1 cellular context compared by ENCODE assay signal in genomic region chr12:40099423-40099853, GRCh38.
A peak's percentile ranks its signal among the peaks of the same experiment; 100 is the strongest.
TF ChIP-seq lines count a peak whose summit lies in the region.

No MANE protein-coding gene starts in this region.

TF ChIP-seq in K562, 482 proteins besides CTCF, POLR2A, EP300 and RAD21 (continued from another document and continues in another):
- no peak for TF ChIP-seq ZNF740 (CRISPR knock-in tag; IDR thresholded peaks at IDR 0.05)
- TF ChIP-seq ZNF740 (tag; IDR thresholded peaks at IDR 0.05) = no peak
- no peak for TF ChIP-seq HSF4 (CRISPR knock-in tag; IDR thresholded peaks at IDR 0.05; ENCODE audit: borderline replicate concordance)
- TF ChIP-seq MIER1 (IDR thresholded peaks at IDR 0.05; ENCODE audit: low read depth) = no peak
- no peak for TF ChIP-seq ETV6 (IDR thresholded peaks at IDR 0.05; ENCODE audit: borderline replicate concordance in 1 of 2, low read depth in 2 of 2, low read length in 1 of 2)
- no peak for TF ChIP-seq ETV6 (CRISPR knock-in tag; IDR thresholded peaks at IDR 0.05; ENCODE audit: borderline replicate concordance)
- peak; percentile 81 for TF ChIP-seq SMARCA4 (IDR thresholded peaks at IDR 0.05)
- TF ChIP-seq ZNF766 (CRISPR knock-in tag; conservative IDR thresholded peaks at IDR 0.05) = no peak
- TF ChIP-seq KHSRP (IDR thresholded peaks at IDR 0.05) = no peak
- no peak for TF ChIP-seq HMG20A (CRISPR knock-in tag; conservative IDR thresholded peaks at IDR 0.05)
- TF ChIP-seq ZBTB40 (IDR thresholded peaks at IDR 0.05) = no peak
- no peak for TF ChIP-seq ZBTB40 (CRISPR knock-in tag; IDR thresholded peaks at IDR 0.05)
- no peak for TF ChIP-seq ZC3H11A (IDR thresholded peaks at IDR 0.05; ENCODE audit: low read depth, low read length)
- TF ChIP-seq ZBTB12 (CRISPR knock-in tag; IDR thresholded peaks at IDR 0.05) = no peak
- TF ChIP-seq FOXM1 (IDR thresholded peaks at IDR 0.05; ENCODE audit: low read depth) = peak; percentile 72; the same call in 1 of the 2 replicates
- TF ChIP-seq FOXM1 (CRISPR knock-in tag; IDR thresholded peaks at IDR 0.05; ENCODE audit: low read depth) = no peak
- TF ChIP-seq NCOA1 (IDR thresholded peaks at IDR 0.05; ENCODE audit: low read depth) = no peak
- no peak for TF ChIP-seq PHB2 (IDR thresholded peaks at IDR 0.05; ENCODE audit: low read depth)
- TF ChIP-seq POLR2G (IDR thresholded peaks at IDR 0.05; ENCODE audit: low read depth, low read length) = no peak
- peak; percentile 94 for TF ChIP-seq BHLHE40 (IDR thresholded peaks at IDR 0.05; ENCODE audit: low read length)
- TF ChIP-seq STAT5A (IDR thresholded peaks at IDR 0.05; ENCODE audit: borderline replicate concordance, low read length) = 0 out of 2 replicates have a peak, but pooled peaks have one; percentile 36
- TF ChIP-seq HNRNPL (IDR thresholded peaks at IDR 0.05; ENCODE audit: low read depth, low read length) = no peak
- TF ChIP-seq ZNF280B (CRISPR knock-in tag; IDR thresholded peaks at IDR 0.05) = no peak
- no peak for TF ChIP-seq RBM17 (IDR thresholded peaks at IDR 0.05; ENCODE audit: borderline replicate concordance, low read depth, low read length)
- TF ChIP-seq ZNF408 (CRISPR knock-in tag; IDR thresholded peaks at IDR 0.05; ENCODE audit: low read depth) = no peak
- no peak for TF ChIP-seq ILF3 (IDR thresholded peaks at IDR 0.05; ENCODE audit: borderline replicate concordance)
- TF ChIP-seq KDM4B (IDR thresholded peaks at IDR 0.05; ENCODE audit: borderline replicate concordance in 2 of 2, low read depth in 1 of 2) = no peak
- TF ChIP-seq JUND (IDR thresholded peaks at IDR 0.05; ENCODE audit: borderline replicate concordance, low read depth, low read length) = peak; percentile 49; the same call in 1 of the 2 replicates
- peak; percentile 54; the same call in 2 of the 3 replicates for TF ChIP-seq JUND (tag; IDR thresholded peaks at IDR 0.05; ENCODE audit: borderline replicate concordance, low read depth, low read length)
- no peak for TF ChIP-seq AFF4 (CRISPR knock-in tag; IDR thresholded peaks at IDR 0.05)
- TF ChIP-seq ZBTB33 (CRISPR knock-in tag; IDR thresholded peaks at IDR 0.05) = no peak
- no peak for TF ChIP-seq PPARD (CRISPR knock-in tag; IDR thresholded peaks at IDR 0.05)
- no peak for TF ChIP-seq ZNF511 (CRISPR knock-in tag; IDR thresholded peaks at IDR 0.05)
- no peak for TF ChIP-seq ZHX1 (conservative IDR thresholded peaks at IDR 0.05; ENCODE audit: low read length)
- no peak for TF ChIP-seq CREB3 (tag; conservative IDR thresholded peaks at IDR 0.05; ENCODE audit: low read depth)
- no peak for TF ChIP-seq NR1H2 (CRISPR knock-in tag; IDR thresholded peaks at IDR 0.05)
- TF ChIP-seq CSDE1 (IDR thresholded peaks at IDR 0.05) = no peak
- TF ChIP-seq ZNF696 (CRISPR knock-in tag; conservative IDR thresholded peaks at IDR 0.05) = no peak
